ENCODE assay signal across 8 cellular contexts in genomic region chr12:122203301-122203967, GRCh38. TPM values are rescaled to one million over a fixed set of nuclear protein-coding genes. Genes with fewer than 3 reads are reported as not detected.
A peak's percentile ranks its signal among the peaks of the same experiment; 100 is the strongest.
DNase-seq lines count a peak whose midpoint lies in the region; ATAC-seq and TF ChIP-seq lines count a peak whose summit lies in the region.

Gene B3GNT4 (plus strand): TSS chr12:122203709. CDS start chr12:122204619, 910 bp downstream.

- no peak for TF ChIP-seq CTCF in epithelial cell of proximal tubule (conservative IDR thresholded peaks at IDR 0.05; ENCODE audit: low read depth, low read length)

- peak within 1 kb of the TSS; percentile 79 to 87 (median 82) for H3K4me3 Mint-ChIP-seq in naive thymus-derived CD4-positive, alpha-beta T cell

- peak; percentile 79 for ATAC-seq in naive thymus-derived CD4-positive, alpha-beta T cell
- ATAC-seq in GM18907 (IDR thresholded peaks at IDR 0.05; ENCODE audit: unreplicated experiment) = no peak

- CTCF ChIA-PET in naive thymus-derived CD4-positive, alpha-beta T cell (lab: Charles Lee) = interaction anchor here (0.7 kb wide), 1 partner anchor 149 kb away, joined by 3 read pairs; no protein-coding TSS in a partner anchor

- H3K27me3 Mint-ChIP-seq in naive thymus-derived CD4-positive, alpha-beta T cell = peaks cover 0 to 35% (median under 1%) of the 10 kb centered on the region in 5 donors

- H3K9me3 Mint-ChIP-seq in naive thymus-derived CD4-positive, alpha-beta T cell = no peaks in the 10 kb centered on the region

- H3K36me3 Mint-ChIP-seq in naive thymus-derived CD4-positive, alpha-beta T cell = peaks cover 0 to 13% (median 1%) of the 10 kb centered on the region in 5 donors

- H3K4me3 ChIP-seq in epithelial cell of proximal tubule (ENCODE audit: low read depth, low read length) = peak within 1 kb of the TSS; percentile 63
- H3K4me3 ChIP-seq in naive thymus-derived CD4-positive, alpha-beta T cell (ENCODE audit: low read length) = peak within 1 kb of the TSS; percentile 68

- H3K36me3 ChIP-seq in naive thymus-derived CD4-positive, alpha-beta T cell (ENCODE audit: control insufficient read depth in 2 of 3, insufficient read depth in 3 of 3, low read length in 3 of 3) = peaks cover 0 to 18% (median 4%) of the 10 kb centered on the region in 3 experiments

- peaks cover 5 to 17% (median 14%) of the 10 kb centered on the region in 7 donors for H3K4me1 Mint-ChIP-seq in naive thymus-derived CD4-positive, alpha-beta T cell

- peaks cover 0 to 3% of the 10 kb centered on the region in 2 donors for H3K27me3 ChIP-seq in naive thymus-derived CD4-positive, alpha-beta T cell (ENCODE audit: control insufficient read depth in 2 of 2, insufficient read depth in 2 of 2, low read length in 2 of 2)

- H3K27ac Mint-ChIP-seq in naive thymus-derived CD4-positive, alpha-beta T cell = peak within 1 kb of the TSS in 5 of 9 donors; percentile 44 to 77 (median 46)

- intact Hi-C loops in naive thymus-derived CD4-positive, alpha-beta T cell (cut with micrococcal nuclease) = loop anchor here (1.0 to 2.0 kb wide), 2 partner anchors 23 to 63 kb away; partner anchors contain the start of genes VPS33A (in 2 of the 2) and DIABLO (in 1 of the 2)

- H3K27ac ChIP-seq in naive thymus-derived CD4-positive, alpha-beta T cell (ENCODE audit: low read depth, low read length) = no peak within 1 kb of the TSS

- DNase-seq in NCI-H2107 (lab: John Stamatoyannopoulos, UW) (peak; percentile 44), NCI-H2107 treated with DMSO at 0.1 percent for 48 hours (lab: John Stamatoyannopoulos, UW; ENCODE audit: unreplicated experiment) (no peak), NCI-H446 treated with DMSO at 0.1 percent for 48 hours (lab: John Stamatoyannopoulos, UW) (peak; percentile 7), epithelial cell of proximal tubule (ENCODE audit: low read depth) (no peak)
- peak; percentile 72 for DNase-seq in activated CD8-positive, alpha-beta memory T cell treated with anti-CD3 and anti-CD28 coated beads, Interleukin-2, amount 50 U/mL, for 4 hours
- peak; percentile 50 to 75 (median 67) for DNase-seq in naive thymus-derived CD4-positive, alpha-beta T cell
- DNase-seq in stimulated activated naive CD4-positive, alpha-beta T cell treated with Interleukin-2 at 50 U/mL for 16 hours (lab: John Stamatoyannopoulos, UW) = peak; percentile 73

- POLR2A ChIA-PET in naive thymus-derived CD4-positive, alpha-beta T cell (lab: Charles Lee) = interaction anchor here (0.7 to 1.1 kb wide), 3 partner anchors 13 to 22 kb away, joined by 3 to 5 read pairs (median 3); no protein-coding TSS in a partner anchor

- no peaks in the 10 kb centered on the region for H3K9me3 ChIP-seq in naive thymus-derived CD4-positive, alpha-beta T cell (ENCODE audit: control insufficient read depth in 2 of 3, low read length in 3 of 3)

- H3K4me1 ChIP-seq in naive thymus-derived CD4-positive, alpha-beta T cell (ENCODE audit: control insufficient read depth in 2 of 2, insufficient read depth in 2 of 2, low read length in 2 of 2) = peaks cover 6 to 10% of the 10 kb centered on the region in 2 donors

RNA-seq across cellular contexts. Expression of gene B3GNT4, which starts in this region (rescaled TPM):
- 0.58 and 1.4 TPM in 2 replicates for total RNA-seq in epithelial cell of proximal tubule
- 1 to 10 TPM in 1 of 5 experiments, under 1 TPM in 2, not detected in 2; 0.54 to 1.1 (median 0.70) TPM for total RNA-seq in naive thymus-derived CD4-positive, alpha-beta T cell
- polyA plus RNA-seq in naive thymus-derived CD4-positive, alpha-beta T cell = under 1 TPM; 0.15 to 0.34 TPM

Comparison
In these comparisons a context has a peak if more than half of its experiments do, and no peak if none do; other contexts are left out.
1. DNase-seq: peak in NCI-H2107 (single experiment), NCI-H446 treated with DMSO at 0.1 percent for 48 hours (single experiment), activated CD8-positive, alpha-beta memory T cell treated with anti-CD3 and anti-CD28 coated beads, Interleukin-2, amount 50 U/mL, for 4 hours (single experiment), naive thymus-derived CD4-positive, alpha-beta T cell (9 of 9) and stimulated activated naive CD4-positive, alpha-beta T cell treated with Interleukin-2 at 50 U/mL for 16 hours (single experiment); none in NCI-H2107 treated with DMSO at 0.1 percent for 48 hours (single experiment) and epithelial cell of proximal tubule (single experiment).